10 cellular contexts compared by ENCODE assay signal in genomic region chr3:11508346-11509174, GRCh38.
A peak's percentile ranks its signal among the peaks of the same experiment; 100 is the strongest.
DNase-seq lines count a peak whose midpoint lies in the region; ATAC-seq and TF ChIP-seq lines count a peak whose summit lies in the region.
"Had no signal": no experiment of that assay in that cellular context is flagged by ENCODE, and none has a peak within 500 bp of the region (broad histone marks: within the 10 kb centered on the region; RNA-seq: fewer than 3 reads in every experiment).

No MANE protein-coding gene starts in this region.

- no peak for TF ChIP-seq CTCF in A673 (conservative IDR thresholded peaks at IDR 0.05; ENCODE audit: low read depth, low read length)
- TF ChIP-seq CTCF in glutamatergic neuron (IDR thresholded peaks at IDR 0.05; ENCODE audit: partially characterized antibody, unreplicated experiment), result no peak
- TF ChIP-seq CTCF in osteocyte (IDR thresholded peaks at IDR 0.05), result no peak

- ATAC-seq in SK-N-SH treated with all-trans-retinoic acid at 6 μM for 48 hours (no peak; the same call in 1 of the 3 replicates), GM19023 (IDR thresholded peaks at IDR 0.05; ENCODE audit: unreplicated experiment) (no peak), GM21723 (IDR thresholded peaks at IDR 0.05; ENCODE audit: unreplicated experiment) (no peak)

- DNase-seq in A673 (ENCODE audit: low spot score), result no peak
- DNase-seq in glutamatergic neuron, result no peak
- DNase-seq in osteocyte (ENCODE audit: extremely low spot score, unreplicated experiment), result no peak
- no peak for DNase-seq in C1 segment of cervical spinal cord (lab: John Stamatoyannopoulos, UW)
- DNase-seq in HT-29 (ENCODE audit: low spot score), result no peak
- DNase-seq: AML-193; central memory CD4-positive, alpha-beta T cell had no signal

- H3K27ac Mint-ChIP-seq in glutamatergic neuron (ENCODE audit: unreplicated experiment) (peak overlapping the region; percentile 93), osteocyte (ENCODE audit: unreplicated experiment) (peak overlapping the region; percentile 86)

- peaks cover 3% of the 10 kb centered on the region for H3K9me3 Mint-ChIP-seq in glutamatergic neuron (ENCODE audit: unreplicated experiment)
- H3K9me3 Mint-ChIP-seq in osteocyte (ENCODE audit: unreplicated experiment), result no peaks in the 10 kb centered on the region

- H3K27me3 Mint-ChIP-seq in glutamatergic neuron (ENCODE audit: unreplicated experiment), result peaks cover 3% of the 10 kb centered on the region
- no peaks in the 10 kb centered on the region for H3K27me3 Mint-ChIP-seq in osteocyte (ENCODE audit: unreplicated experiment)

- no peaks in the 10 kb centered on the region for H3K9me3 ChIP-seq in A673 (ENCODE audit: low read depth, low read length, poor library complexity, severe bottlenecking)

- no TSS peak for BruUV-seq in A673 (replicated peaks; lab: Mats Ljungman, UMichigan)

- H3K4me3 ChIP-seq in A673 (ENCODE audit: low read depth, low read length, poor library complexity, severe bottlenecking), result no peak overlapping the region

- CTCF ChIA-PET in A673 (lab: Charles Lee), result no interaction called here

- H3K4me1 Mint-ChIP-seq in glutamatergic neuron (ENCODE audit: low read depth, unreplicated experiment) (peaks cover 31% of the 10 kb centered on the region), osteocyte (ENCODE audit: unreplicated experiment) (peaks cover 46% of the 10 kb centered on the region)

- no peak overlapping the region for H3K4me3 Mint-ChIP-seq in glutamatergic neuron (ENCODE audit: unreplicated experiment)
- H3K4me3 Mint-ChIP-seq in osteocyte (ENCODE audit: unreplicated experiment), result no peak overlapping the region

- no peaks in the 10 kb centered on the region for H3K36me3 ChIP-seq in A673 (ENCODE audit: insufficient read depth, low read length, poor library complexity, severe bottlenecking)

- H3K4me1 ChIP-seq in A673 (ENCODE audit: insufficient read depth, low read length, poor library complexity, severe bottlenecking), result peaks cover 31% of the 10 kb centered on the region

- H3K36me3 Mint-ChIP-seq in glutamatergic neuron (ENCODE audit: unreplicated experiment) (no peaks in the 10 kb centered on the region), osteocyte (ENCODE audit: unreplicated experiment) (no peaks in the 10 kb centered on the region)

- H3K27ac ChIP-seq in A673 (ENCODE audit: low read depth, low read length, poor library complexity, severe bottlenecking), result peak overlapping the region; percentile 71

- POLR2A ChIA-PET in A673 (lab: Charles Lee; ENCODE audit: low non-redundant PET), result interaction anchor here (0.6 to 0.7 kb wide), 3 partner anchors 26 to 47 kb away, joined by 3 to 7 read pairs (median 4); no protein-coding TSS in a partner anchor

- no peaks in the 10 kb centered on the region for H3K27me3 ChIP-seq in A673 (replicated peaks; ENCODE audit: insufficient read depth, low read depth, low read length, poor library complexity)

- intact Hi-C loops in A673 (cut with micrococcal nuclease; ENCODE audit: unreplicated experiment), result no loop called here

TF ChIP-seq in SK-N-SH treated with all-trans-retinoic acid at 6 μM for 48 hours, 23 proteins besides CTCF, POLR2A, EP300 and RAD21:
- TF ChIP-seq, protein P1, sequence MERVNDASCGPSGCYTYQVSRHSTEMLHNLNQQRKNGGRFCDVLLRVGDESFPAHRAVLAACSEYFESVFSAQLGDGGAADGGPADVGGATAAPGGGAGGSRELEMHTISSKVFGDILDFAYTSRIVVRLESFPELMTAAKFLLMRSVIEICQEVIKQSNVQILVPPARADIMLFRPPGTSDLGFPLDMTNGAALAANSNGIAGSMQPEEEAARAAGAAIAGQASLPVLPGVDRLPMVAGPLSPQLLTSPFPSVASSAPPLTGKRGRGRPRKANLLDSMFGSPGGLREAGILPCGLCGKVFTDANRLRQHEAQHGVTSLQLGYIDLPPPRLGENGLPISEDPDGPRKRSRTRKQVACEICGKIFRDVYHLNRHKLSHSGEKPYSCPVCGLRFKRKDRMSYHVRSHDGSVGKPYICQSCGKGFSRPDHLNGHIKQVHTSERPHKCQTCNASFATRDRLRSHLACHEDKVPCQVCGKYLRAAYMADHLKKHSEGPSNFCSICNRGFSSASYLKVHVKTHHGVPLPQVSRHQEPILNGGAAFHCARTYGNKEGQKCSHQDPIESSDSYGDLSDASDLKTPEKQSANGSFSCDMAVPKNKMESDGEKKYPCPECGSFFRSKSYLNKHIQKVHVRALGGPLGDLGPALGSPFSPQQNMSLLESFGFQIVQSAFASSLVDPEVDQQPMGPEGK (CRISPR knock-in tag; IDR thresholded peaks at IDR 0.05; ENCODE audit: borderline replicate concordance), result no peak
- TF ChIP-seq ESRRG (CRISPR knock-in tag; IDR thresholded peaks at IDR 0.05) (no peak), CSRNP3 (CRISPR knock-in tag; IDR thresholded peaks at IDR 0.05) (no peak), ZFP3 (CRISPR knock-in tag; IDR thresholded peaks at IDR 0.05) (0 out of 2 replicates have a peak, but pooled peaks have one; percentile 13), ZNF565 (CRISPR knock-in tag; conservative IDR thresholded peaks at IDR 0.05; ENCODE audit: low read depth) (no peak)
